In genomic region chr3:187102073-187102634, GRCh38 we compare ENCODE assay signal across 10 cellular contexts. TPM values are rescaled to one million over a fixed set of nuclear protein-coding genes. Genes with fewer than 3 reads are reported as not detected.
DNase-seq lines count a peak whose midpoint lies in the region; ATAC-seq and TF ChIP-seq lines count a peak whose summit lies in the region.
"Had no signal": no experiment of that assay in that cellular context is flagged by ENCODE, and none has a peak within 500 bp of the region (broad histone marks: within the 10 kb centered on the region; RNA-seq: fewer than 3 reads in every experiment).

No MANE protein-coding gene starts in this region.

- H3K9me3 Mint-ChIP-seq in activated CD4-positive, alpha-beta T cell treated with anti-CD3 and anti-CD28 coated beads, Interleukin-2, amount 10 ng/mL, durations not matched to agents 24 days and 14 days: peaks cover 3% of the 10 kb centered on the region
- peaks cover 14% of the 10 kb centered on the region for H3K9me3 Mint-ChIP-seq in activated naive CD8-positive, alpha-beta T cell treated with anti-CD3 and anti-CD28 coated beads for 36 hours

- ATAC-seq in left lung (peak; percentile 37), thoracic aorta (ENCODE audit: insufficient number of reproducible peaks, low FRiP score, low read depth) (no peak), GM19023 (IDR thresholded peaks at IDR 0.05; ENCODE audit: unreplicated experiment) (no peak)
- ATAC-seq: PC-3 had no signal

- peak overlapping the region; percentile 51 to 69 for H3K27ac ChIP-seq in left lung
- peak overlapping the region; percentile 78 to 84 for H3K27ac ChIP-seq in thoracic aorta

- TF ChIP-seq CTCF in left lung (IDR thresholded peaks at IDR 0.05) (no peak), thoracic aorta (IDR thresholded peaks at IDR 0.05) (no peak)

- peaks cover 4% of the 10 kb centered on the region for H3K36me3 Mint-ChIP-seq in activated CD4-positive, alpha-beta T cell treated with anti-CD3 and anti-CD28 coated beads, Interleukin-2, amount 10 ng/mL, durations not matched to agents 24 days and 14 days (ENCODE audit: low read depth)
- peaks cover 6% of the 10 kb centered on the region for H3K36me3 Mint-ChIP-seq in activated naive CD8-positive, alpha-beta T cell treated with anti-CD3 and anti-CD28 coated beads for 36 hours

- H3K4me1 Mint-ChIP-seq in activated CD4-positive, alpha-beta T cell treated with anti-CD3 and anti-CD28 coated beads, Interleukin-2, amount 10 ng/mL, durations not matched to agents 24 days and 14 days: peaks cover 26% of the 10 kb centered on the region
- peaks cover 15% of the 10 kb centered on the region for H3K4me1 Mint-ChIP-seq in activated naive CD8-positive, alpha-beta T cell treated with anti-CD3 and anti-CD28 coated beads for 36 hours

- peak overlapping the region; percentile 2 for H3K27ac Mint-ChIP-seq in activated CD4-positive, alpha-beta T cell treated with anti-CD3 and anti-CD28 coated beads, Interleukin-2, amount 10 ng/mL, durations not matched to agents 24 days and 14 days
- no peak overlapping the region for H3K27ac Mint-ChIP-seq in activated naive CD8-positive, alpha-beta T cell treated with anti-CD3 and anti-CD28 coated beads for 36 hours

- intact Hi-C loops in activated CD4-positive, alpha-beta T cell treated with anti-CD3 and anti-CD28 coated beads, Interleukin-2, amount 10 ng/mL, durations not matched to agents 24 days and 14 days (cut with micrococcal nuclease): no loop called here
- intact Hi-C loops in left lung (cut with DNase I): no loop called here

- H3K36me3 ChIP-seq in left lung: no peaks in the 10 kb centered on the region
- H3K36me3 ChIP-seq in thoracic aorta: no peaks in the 10 kb centered on the region

- peak overlapping the region; percentile 51 for H3K4me3 Mint-ChIP-seq in activated CD4-positive, alpha-beta T cell treated with anti-CD3 and anti-CD28 coated beads, Interleukin-2, amount 10 ng/mL, durations not matched to agents 24 days and 14 days
- H3K4me3 Mint-ChIP-seq in activated naive CD8-positive, alpha-beta T cell treated with anti-CD3 and anti-CD28 coated beads for 36 hours: peak overlapping the region; percentile 4

- no peaks in the 10 kb centered on the region for H3K9me3 ChIP-seq in left lung
- no peaks in the 10 kb centered on the region for H3K9me3 ChIP-seq in thoracic aorta

- H3K27me3 ChIP-seq in left lung (no peaks in the 10 kb centered on the region), thoracic aorta (replicated peaks; ENCODE audit: insufficient read depth) (no peaks in the 10 kb centered on the region)

- DNase-seq in activated CD4-positive, alpha-beta T cell treated with anti-CD3 and anti-CD28 coated beads, Interleukin-2, amount 10 ng/mL, durations not matched to agents 24 days and 14 days: no peak
- DNase-seq in activated CD4-positive, alpha-beta T cell treated with anti-CD3 and anti-CD28 coated beads, Interleukin-2, amount 50 U/mL, for 4 hours: no peak
- DNase-seq in activated naive CD8-positive, alpha-beta T cell treated with anti-CD3 and anti-CD28 coated beads for 36 hours: no peak
- DNase-seq in left lung (no peak), thoracic aorta (ENCODE audit: low spot score) (no peak), NCI-H1417 treated with DMSO at 0.1 percent for 48 hours (lab: John Stamatoyannopoulos, UW) (no peak), C1 segment of cervical spinal cord (lab: John Stamatoyannopoulos, UW) (no peak)
- DNase-seq: occipital lobe, PC-3 had no signal

- H3K4me3 ChIP-seq in left lung: peak overlapping the region; percentile 14 to 23
- H3K4me3 ChIP-seq in thoracic aorta: peak overlapping the region; percentile 61

- no peaks in the 10 kb centered on the region for H3K27me3 Mint-ChIP-seq in activated CD4-positive, alpha-beta T cell treated with anti-CD3 and anti-CD28 coated beads, Interleukin-2, amount 10 ng/mL, durations not matched to agents 24 days and 14 days
- no peaks in the 10 kb centered on the region for H3K27me3 Mint-ChIP-seq in activated naive CD8-positive, alpha-beta T cell treated with anti-CD3 and anti-CD28 coated beads for 36 hours

- peaks cover 11 to 15% of the 10 kb centered on the region in 2 donors for H3K4me1 ChIP-seq in left lung
- H3K4me1 ChIP-seq in thoracic aorta (ENCODE audit: control insufficient read depth in 1 of 2, low read depth in 2 of 2): peaks cover 22 to 57% of the 10 kb centered on the region in 2 donors

RNA-seq across cellular contexts. Expression of gene RPL39L, which starts 37.1 kb away (rescaled TPM):
- total RNA-seq in activated CD4-positive, alpha-beta T cell treated with anti-CD3 and anti-CD28 coated beads, Interleukin-2, amount 10 ng/mL, durations not matched to agents 24 days and 14 days: 10.4 and 11.7 TPM in 2 replicates
- 10 to 100 TPM; 14.7 to 17.7 TPM for total RNA-seq in activated naive CD8-positive, alpha-beta T cell treated with anti-CD3 and anti-CD28 coated beads for 36 hours
- total RNA-seq in left lung (1 to 10 TPM; 7.4 to 8.2 TPM), thoracic aorta (10 to 100 TPM; 20.0 to 23.1 TPM)
